In the genomic region with DNA sequence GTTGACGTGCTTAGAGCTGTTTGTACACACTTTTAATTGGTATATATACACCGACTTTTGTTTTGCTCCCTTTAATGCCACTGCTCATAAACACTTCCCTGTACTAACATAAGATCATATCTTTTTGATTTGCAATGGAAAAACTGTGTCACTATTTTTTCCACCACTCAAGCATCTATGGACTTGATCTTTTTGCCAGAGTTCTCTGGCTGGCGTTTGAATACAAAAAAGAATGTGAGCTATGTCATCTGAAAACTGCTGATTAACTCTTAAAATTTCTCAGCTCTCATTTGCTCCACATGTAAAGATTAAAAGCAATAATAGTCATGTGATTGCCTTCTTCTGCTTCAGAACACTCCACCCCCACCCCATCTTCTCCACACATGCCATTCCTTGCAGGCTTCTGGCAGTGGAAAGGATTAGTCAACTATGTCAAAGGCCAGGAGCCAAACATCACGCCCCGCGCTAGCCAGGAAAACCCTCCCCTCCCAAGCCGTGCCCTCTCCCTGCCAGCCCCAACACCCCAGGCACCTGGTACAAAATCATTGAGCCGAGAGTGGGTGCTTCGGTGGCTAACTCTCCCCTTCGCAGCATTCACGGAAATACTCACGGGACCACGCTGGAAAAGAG, we compare ENCODE assay signal across 8 cellular contexts.
DNase-seq lines count a peak whose midpoint lies in the region; ATAC-seq and TF ChIP-seq lines count a peak whose summit lies in the region.

No MANE protein-coding gene starts in this region.

- no peaks in the 10 kb centered on the region for H3K79me2 ChIP-seq in parathyroid adenoma

- peak overlapping the region; percentile 33 for H2AFZ ChIP-seq in parathyroid adenoma

- TF ChIP-seq CTCF in Calu3 (IDR thresholded peaks at IDR 0.05; ENCODE audit: unreplicated experiment) (no peak), parathyroid adenoma (IDR thresholded peaks at IDR 0.05) (no peak)

- H3K9me3 ChIP-seq in SK-N-MC (ENCODE audit: low read depth, low read length) (no peaks in the 10 kb centered on the region), parathyroid adenoma (ENCODE audit: control insufficient read depth, low read length) (no peaks in the 10 kb centered on the region)

- CTCF ChIA-PET in Calu3 (lab: Charles Lee) = interaction anchor here (0.7 to 2.0 kb wide), 3 partner anchors 13 to 262 kb away, joined by 3 to 5 read pairs (median 4); no protein-coding TSS in a partner anchor

- no peaks in the 10 kb centered on the region for H3K27me3 ChIP-seq in parathyroid adenoma (ENCODE audit: control insufficient read depth, insufficient read depth, low read length)

- H3K36me3 ChIP-seq in SK-N-MC (ENCODE audit: insufficient read depth, low read length) (no peaks in the 10 kb centered on the region), parathyroid adenoma (ENCODE audit: control insufficient read depth, insufficient read depth, low read length) (no peaks in the 10 kb centered on the region)

- intact Hi-C loops in Calu3 (cut with micrococcal nuclease; ENCODE audit: unreplicated experiment) = no loop called here

- H3K4me2 ChIP-seq in parathyroid adenoma (ENCODE audit: low read length) = peak overlapping the region; percentile 69

- H3K9me3 Mint-ChIP-seq in Calu3 (ENCODE audit: low read depth, unreplicated experiment) = no peaks in the 10 kb centered on the region
- H3K9me3 Mint-ChIP-seq in effector memory CD8-positive, alpha-beta T cell = no peaks in the 10 kb centered on the region

- peak overlapping the region; percentile 43 for H3K4me3 Mint-ChIP-seq in Calu3 (ENCODE audit: low read depth, unreplicated experiment)
- no peak overlapping the region for H3K4me3 Mint-ChIP-seq in effector memory CD8-positive, alpha-beta T cell

- peaks cover 5% of the 10 kb centered on the region for H3K4me1 ChIP-seq in parathyroid adenoma

- H3K4me1 Mint-ChIP-seq in Calu3 (ENCODE audit: low read depth, unreplicated experiment) = peaks cover 27% of the 10 kb centered on the region
- H3K4me1 Mint-ChIP-seq in effector memory CD8-positive, alpha-beta T cell (ENCODE audit: low read depth in 2 of 2) = peaks cover 0 to 11% of the 10 kb centered on the region in 2 donors

- H3K36me3 Mint-ChIP-seq in Calu3 (ENCODE audit: insufficient read depth, unreplicated experiment) = peaks cover 8% of the 10 kb centered on the region
- peaks cover 3% of the 10 kb centered on the region for H3K36me3 Mint-ChIP-seq in effector memory CD8-positive, alpha-beta T cell (ENCODE audit: insufficient read depth)

- peak overlapping the region; percentile 76; the same call in 1 of the 2 replicates for H3K27ac ChIP-seq in SK-N-MC
- H3K27ac ChIP-seq in parathyroid adenoma = peak overlapping the region; percentile 36

- peak overlapping the region; percentile 15 for H3K9ac ChIP-seq in SK-N-MC (ENCODE audit: insufficient read length)
- no peak overlapping the region for H3K9ac ChIP-seq in parathyroid adenoma

- H3K4me3 ChIP-seq in SK-N-MC = 0 out of 2 replicates have a peak overlapping the region, but pooled peaks have one; percentile 22
- H3K4me3 ChIP-seq in parathyroid adenoma (ENCODE audit: low read depth, low read length) = peak overlapping the region; percentile 28

- ATAC-seq in GM21786 (IDR thresholded peaks at IDR 0.05; ENCODE audit: unreplicated experiment) = no peak
- ATAC-seq in effector memory CD8-positive, alpha-beta T cell (replicated peaks) = no peak

- no TSS peak for BruUV-seq in Calu3 (replicated peaks; lab: Mats Ljungman, UMichigan)

- peak; percentile 57 for DNase-seq in Calu3
- no peak for DNase-seq in SK-N-MC (ENCODE audit: low read depth, low spot score)
- DNase-seq in fibroblast of gingiva (ENCODE audit: low read depth) = peak; percentile 98
- no peak for DNase-seq in NCI-H524 treated with DMSO at 0.1 percent for 48 hours (lab: John Stamatoyannopoulos, UW)
- DNase-seq in DMS79 treated with DMSO at 0.1 percent for 48 hours (lab: John Stamatoyannopoulos, UW) = no peak
- DNase-seq in effector memory CD8-positive, alpha-beta T cell = no peak

- H3K27me3 Mint-ChIP-seq in Calu3 (ENCODE audit: unreplicated experiment) = no peaks in the 10 kb centered on the region
- H3K27me3 Mint-ChIP-seq in effector memory CD8-positive, alpha-beta T cell = peaks cover 14 to 30% of the 10 kb centered on the region in 2 donors

- peak overlapping the region; percentile 80 for H3K27ac Mint-ChIP-seq in Calu3 (ENCODE audit: unreplicated experiment)
- H3K27ac Mint-ChIP-seq in effector memory CD8-positive, alpha-beta T cell = no peak overlapping the region

Comparison
In these comparisons a context has a peak if more than half of its experiments do, and no peak if none do; other contexts are left out.
1. DNase-seq: peak in Calu3 (single experiment) and fibroblast of gingiva (single experiment); none in SK-N-MC (single experiment), NCI-H524 treated with DMSO at 0.1 percent for 48 hours (single experiment), DMS79 treated with DMSO at 0.1 percent for 48 hours (single experiment) and effector memory CD8-positive, alpha-beta T cell (0 of 3).